Comparison of ENCODE assay signal across 19 cellular contexts in the genomic region with DNA sequence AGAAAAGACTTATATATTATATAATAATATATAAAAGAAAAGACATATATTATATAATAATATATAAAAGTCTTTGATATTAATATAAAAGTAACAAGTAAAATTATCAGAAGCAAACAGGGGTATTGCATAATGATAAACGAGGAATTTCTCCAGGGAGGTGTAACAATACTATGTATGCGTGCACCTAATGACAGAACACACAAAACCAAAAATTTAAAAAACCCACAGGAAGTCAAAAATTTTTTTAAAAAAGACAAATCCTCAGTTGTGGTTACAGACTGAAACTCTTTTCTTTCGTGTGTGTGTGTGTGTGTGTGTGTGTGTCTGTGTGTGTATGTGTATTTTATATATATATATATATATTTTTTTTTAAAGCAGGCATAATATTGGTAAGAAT.
DNase-seq lines count a peak whose midpoint lies in the region; ATAC-seq, FAIRE-seq and TF ChIP-seq lines count a peak whose summit lies in the region.
"Had no signal": no experiment of that assay in that cellular context is flagged by ENCODE, and none has a peak within 500 bp of the region (broad histone marks: within the 10 kb centered on the region; RNA-seq: fewer than 3 reads in every experiment).

No MANE protein-coding gene starts in this region.

- H2BK15ac ChIP-seq in neuronal stem cell (ENCODE audit: low read length) = no peak overlapping the region

- no peak overlapping the region for H2BK5ac ChIP-seq in neuronal stem cell (ENCODE audit: low read length)

- H3K4ac ChIP-seq in neuronal stem cell (ENCODE audit: low read length) = no peak overlapping the region

- no peak overlapping the region for H3K23ac ChIP-seq in neuronal stem cell (ENCODE audit: low read depth, low read length, poor library complexity)

- H3K4me2 ChIP-seq in DND-41 (ENCODE audit: insufficient read depth, low read length) = no peak overlapping the region
- H3K4me2 ChIP-seq in neuronal stem cell (ENCODE audit: insufficient read depth, low read length, poor library complexity, severe bottlenecking) = no peak overlapping the region
- H3K4me2 ChIP-seq: BLaER1 had no signal

- H4K8ac ChIP-seq in neuronal stem cell (ENCODE audit: low read depth, low read length) = no peak overlapping the region

- no peak overlapping the region for H3K18ac ChIP-seq in neuronal stem cell (ENCODE audit: low read length)

- no peak overlapping the region for H2BK120ac ChIP-seq in neuronal stem cell (ENCODE audit: low read depth, low read length)

- H3K27ac ChIP-seq in DND-41 (ENCODE audit: low read length) = no peak overlapping the region
- no peak overlapping the region for H3K27ac ChIP-seq in kidney (ENCODE audit: low read depth in 2 of 2, low read length in 2 of 2)
- no peak overlapping the region for H3K27ac ChIP-seq in neuronal stem cell (replicated peaks; ENCODE audit: low read length)
- H3K27ac ChIP-seq: 22Rv1, BLaER1, C4-2B, GM23248 had no signal

- no peak overlapping the region for H3K4me3 ChIP-seq in DND-41 (ENCODE audit: low read depth in 1 of 2, low read length in 2 of 2)
- no peak overlapping the region for H3K4me3 ChIP-seq in kidney (ENCODE audit: low read length in 2 of 2)
- no peak overlapping the region for H3K4me3 ChIP-seq in neuronal stem cell (ENCODE audit: low read length in 2 of 2)
- H3K4me3 ChIP-seq: BLaER1, GM23248 had no signal

- FAIRE-seq in endometrium (lab: Jason Lieb, UNC) (peak; percentile 37), kidney (lab: Jason Lieb, UNC) (peak; percentile 54)
- FAIRE-seq: GM12892, H1 had no signal

- H2AFZ ChIP-seq in DND-41 (ENCODE audit: low read depth, low read length) (no peak overlapping the region), neuronal stem cell (ENCODE audit: low read length) (no peak overlapping the region)
- H2AFZ ChIP-seq: GM23248 had no signal

- no peak overlapping the region for H2AK5ac ChIP-seq in neuronal stem cell (ENCODE audit: low read depth, low read length)

- no peaks in the 10 kb centered on the region for H3K79me2 ChIP-seq in DND-41 (ENCODE audit: insufficient read depth, low read length)

- H3K79me1 ChIP-seq in neuronal stem cell (ENCODE audit: low read depth, low read length) = no peaks in the 10 kb centered on the region

- H3K9ac ChIP-seq in DND-41 (ENCODE audit: low read depth, low read length) (no peak overlapping the region), kidney (ENCODE audit: low read length in 2 of 2) (no peak overlapping the region), neuronal stem cell (ENCODE audit: low read depth, low read length, poor library complexity) (no peak overlapping the region)
- H3K9ac ChIP-seq: BLaER1, GM23248 had no signal

- ATAC-seq in DND-41 (ENCODE audit: insufficient read depth, low read depth) = peak; percentile 58

- no peaks in the 10 kb centered on the region for H4K20me1 ChIP-seq in DND-41 (ENCODE audit: insufficient read depth, low read length)
- H4K20me1 ChIP-seq: BLaER1 had no signal

- H3K27me3 ChIP-seq in DND-41 (ENCODE audit: insufficient read depth, low read length, poor library complexity) = no peaks in the 10 kb centered on the region
- H3K27me3 ChIP-seq in neuronal stem cell (ENCODE audit: control insufficient read depth in 3 of 3, insufficient read depth in 3 of 3, low read depth in 1 of 3, low read length in 3 of 3) = no peaks in the 10 kb centered on the region
- H3K27me3 ChIP-seq: BLaER1 had no signal

- intact Hi-C loops in kidney (cut with DNase I) = no loop called here

- H3K4me1 ChIP-seq in DND-41 (ENCODE audit: insufficient read depth, low read length) (no peaks in the 10 kb centered on the region), kidney (ENCODE audit: control insufficient read depth in 1 of 2, insufficient read depth in 1 of 2, low read depth in 1 of 2, low read length in 2 of 2) (no peaks in the 10 kb centered on the region), neuronal stem cell (ENCODE audit: control insufficient read depth in 2 of 2, insufficient read depth in 1 of 2, low read depth in 1 of 2, low read length in 2 of 2) (no peaks in the 10 kb centered on the region)

- no peak overlapping the region for H2BK12ac ChIP-seq in neuronal stem cell (ENCODE audit: low read length)

- H3K9me3 ChIP-seq in DND-41 (ENCODE audit: insufficient read depth, low read length, severe bottlenecking) (no peaks in the 10 kb centered on the region), kidney (ENCODE audit: control insufficient read depth in 1 of 2, low read length in 2 of 2) (no peaks in the 10 kb centered on the region), neuronal stem cell (replicated peaks in 1 of 2; ENCODE audit: control insufficient read depth in 2 of 2, insufficient read depth in 1 of 2, low read depth in 1 of 2, low read length in 2 of 2) (no peaks in the 10 kb centered on the region)
- H3K9me3 ChIP-seq: BLaER1 had no signal

- DNase-seq in DND-41 (no peak), MV-4-11 (lab: John Stamatoyannopoulos, UW) (peak; percentile 4), kidney (no peak), D341Med (ENCODE audit: low spot score) (no peak), neuronal stem cell (ENCODE audit: low spot score) (no peak)
- DNase-seq in activated effector memory CD4-positive, alpha-beta T cell treated with anti-CD3 and anti-CD28 coated beads, Interleukin-2, amount 50 U/mL, for 16 hours = no peak
- DNase-seq: CD4-positive, CD25-positive, alpha-beta regulatory T cell; CD8-positive, alpha-beta memory T cell; DMS53; DMS79 treated with DMSO at 0.1 percent for 48 hours; GM23248; H7; HCEC 1CT had no signal

- TF ChIP-seq CTCF in DND-41 (IDR thresholded peaks at IDR 0.05; ENCODE audit: borderline replicate concordance, extremely low read depth, low read length, poor library complexity, severe bottlenecking) (no peak), kidney (IDR thresholded peaks at IDR 0.05; ENCODE audit: borderline replicate concordance, extremely low read depth, insufficient read depth) (no peak)

- no CpG with 5 or more reads among the region's 3 CpGs for WGBS in neuronal stem cell (ENCODE audit: extremely low coverage in 2 of 2, insufficient read length in 2 of 2, insufficient replicate concordance in 1 of 2), 2 donors

- H3K36me3 ChIP-seq in DND-41 (ENCODE audit: insufficient read depth, low read length) = no peaks in the 10 kb centered on the region
- H3K36me3 ChIP-seq in kidney (ENCODE audit: control insufficient read depth in 1 of 2, insufficient read depth in 2 of 2, low read length in 2 of 2) = no peaks in the 10 kb centered on the region
- no peaks in the 10 kb centered on the region for H3K36me3 ChIP-seq in neuronal stem cell (replicated peaks in 1 of 2; ENCODE audit: control insufficient read depth in 2 of 2, insufficient read depth in 2 of 2, low read length in 2 of 2)
- H3K36me3 ChIP-seq: BLaER1 had no signal

- no peak overlapping the region for H4K91ac ChIP-seq in neuronal stem cell (ENCODE audit: low read depth, low read length, poor library complexity)

- H3K14ac ChIP-seq in neuronal stem cell (ENCODE audit: low read length) = no peak overlapping the region
